ENCODE assay signal across 28 cellular contexts in genomic region chr5:94234987-94235386, GRCh38.
"Had no signal": no experiment of that assay in that cellular context is flagged by ENCODE, and none has a peak within 500 bp of the region (broad histone marks: within the 10 kb centered on the region; RNA-seq: fewer than 3 reads in every experiment).

No MANE protein-coding gene starts in this region.

- H3K9me3 ChIP-seq: ovary, psoas muscle, sigmoid colon, thoracic aorta, thyroid gland, vagina had no signal

- H3K27ac ChIP-seq: neural progenitor cell, ovary, parathyroid adenoma, psoas muscle, sigmoid colon, spleen, thoracic aorta, thyroid gland, tibial nerve, upper lobe of left lung, vagina had no signal

- H3K36me3 ChIP-seq: neural progenitor cell, ovary, sigmoid colon, spleen, thoracic aorta, thyroid gland, tibial nerve, upper lobe of left lung, vagina had no signal

- H3K4me3 ChIP-seq: neural progenitor cell, ovary, psoas muscle, sigmoid colon, smooth muscle cell, spleen, thoracic aorta, thyroid gland, tibial nerve, upper lobe of left lung, vagina had no signal

- H3K9ac ChIP-seq: neural progenitor cell, parathyroid adenoma had no signal

- ATAC-seq: naive thymus-derived CD4-positive, alpha-beta T cell; natural killer cell; psoas muscle; right cardiac atrium; stimulated activated memory B cell treated with anti-CD40 and anti-IgM and Interleukin-4, amounts not matched to agents 10 μg/mL and 1 μg/mL and 100 μg/mL, for 72 hours; stimulated activated naive CD8-positive, alpha-beta T cell treated with anti-CD3 and anti-CD28 coated beads, Interleukin-15, amount 100 ng/mL, for 72 hours; stimulated activated naive CD8-positive, alpha-beta T cell treated with anti-CD3 and anti-CD28 coated beads, Interleukin-15, Interleukin-2, amounts not matched to agents 100 U/mL and 50 U/mL, for 24 hours had no signal

- H3K4me2 ChIP-seq: neural progenitor cell, smooth muscle cell had no signal

- FAIRE-seq: urothelium cell line had no signal

- H2AFZ ChIP-seq: neural progenitor cell, parathyroid adenoma had no signal

- H3K79me2 ChIP-seq: parathyroid adenoma had no signal

- H3K4me1 ChIP-seq: neural progenitor cell, parathyroid adenoma, psoas muscle, spleen, thyroid gland, tibial nerve, vagina had no signal

- H3K27me3 ChIP-seq: neural progenitor cell, ovary, sigmoid colon, spleen, thyroid gland, tibial nerve, upper lobe of left lung, vagina had no signal

- DNase-seq: naive thymus-derived CD4-positive, alpha-beta T cell; natural killer cell; occipital lobe; ovary; posterior cingulate gyrus; psoas muscle; right cardiac atrium; sigmoid colon; spleen; stimulated activated CD4-positive, alpha-beta T cell treated with anti-CD3 and anti-CD28 coated beads, Interleukin-12 subunit alpha, Interleukin-12 subunit beta, amount 100 ng/mL, for 4 hours; stimulated activated CD4-positive, alpha-beta T cell treated with anti-CD3 and anti-CD28 coated beads, Interleukin-1b, Interleukin-23, amount 100 ng/mL, for 48 hours; stimulated activated CD4-positive, alpha-beta T cell treated with anti-CD3 and anti-CD28 coated beads, Interleukin-4, amount 100 ng/mL, for 1 hour; stimulated activated CD4-positive, alpha-beta T cell treated with anti-CD3 and anti-CD28 coated beads, Interleukin-4, amount 100 ng/mL, for 4 hours; stimulated activated CD8-positive, alpha-beta memory T cell treated with anti-CD3 and anti-CD28 coated beads, Interleukin-4, amount 100 ng/mL, for 48 hours; stimulated activated naive CD4-positive, alpha-beta T cell; stimulated activated naive CD8-positive, alpha-beta T cell treated with anti-CD3 and anti-CD28 coated beads, Interleukin-15, amount 100 ng/mL, for 72 hours; stimulated activated naive CD8-positive, alpha-beta T cell treated with anti-CD3 and anti-CD28 coated beads, Interleukin-15, Interleukin-2, amounts not matched to agents 100 U/mL and 50 U/mL, for 24 hours; thyroid gland; trophoblast cell; upper lobe of left lung had no signal
